ENCODE assay signal across 10 cellular contexts in the genomic region with DNA sequence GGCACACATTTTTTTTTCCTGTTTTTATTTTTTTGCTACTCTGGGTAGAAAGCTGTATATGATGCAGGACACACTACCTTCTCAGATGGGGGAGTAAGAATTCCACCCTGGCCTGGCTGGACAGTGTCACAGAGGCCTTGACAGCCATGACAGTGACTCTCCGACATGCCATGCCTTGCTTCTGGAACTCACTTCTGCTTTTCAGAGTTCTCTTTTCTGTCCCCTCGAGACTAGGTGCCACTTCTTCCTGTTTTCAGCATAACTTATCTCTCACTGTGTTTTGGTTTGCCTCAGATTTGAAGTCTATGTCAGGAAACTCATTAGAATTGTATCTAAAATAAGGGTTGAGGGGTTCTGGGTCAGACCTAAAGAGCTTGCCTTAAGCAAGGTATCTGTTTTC.
A peak's percentile ranks its signal among the peaks of the same experiment; 100 is the strongest.
DNase-seq lines count a peak whose midpoint lies in the region; ATAC-seq, FAIRE-seq and TF ChIP-seq lines count a peak whose summit lies in the region.
"Had no signal": no experiment of that assay in that cellular context is flagged by ENCODE, and none has a peak within 500 bp of the region (broad histone marks: within the 10 kb centered on the region; RNA-seq: fewer than 3 reads in every experiment).

No MANE protein-coding gene starts in this region.

- H3K4me3 ChIP-seq in K562 (no peak overlapping the region), neuronal stem cell (ENCODE audit: low read length in 2 of 2) (no peak overlapping the region)

- no peak overlapping the region for H3K4ac ChIP-seq in neuronal stem cell (ENCODE audit: low read length)

- H3K9me3 ChIP-seq in K562 (replicated peaks; ENCODE audit: control insufficient read depth, insufficient read depth, low read depth, low read length) (no peaks in the 10 kb centered on the region), neuronal stem cell (replicated peaks in 1 of 2; ENCODE audit: control insufficient read depth in 2 of 2, insufficient read depth in 1 of 2, low read depth in 1 of 2, low read length in 2 of 2) (peaks cover 0 to 25% of the 10 kb centered on the region in 2 donors)

- H3K27ac ChIP-seq in K562 (ENCODE audit: extremely low read depth, low read depth, low read length) (no peak overlapping the region), neuronal stem cell (replicated peaks; ENCODE audit: low read length) (no peak overlapping the region)

- H3K23ac ChIP-seq in neuronal stem cell (ENCODE audit: low read depth, low read length, poor library complexity) = no peak overlapping the region

- no peak for TF ChIP-seq CTCF in K562 (IDR thresholded peaks at IDR 0.05 in 2 of 3, conservative IDR thresholded peaks at IDR 0.05 in 1 of 3; ENCODE audit: insufficient read depth in 2 of 3, low read depth in 1 of 3, low read length in 3 of 3)

- H2AK5ac ChIP-seq in neuronal stem cell (ENCODE audit: low read depth, low read length) = no peak overlapping the region

- H2BK12ac ChIP-seq in neuronal stem cell (ENCODE audit: low read length) = no peak overlapping the region

- FAIRE-seq in GM12892 (lab: Jason Lieb, UNC) (peak; percentile 90), K562 (lab: Jason Lieb, UNC) (peak; percentile 51)

- H4K20me1 ChIP-seq in K562 (replicated peaks; ENCODE audit: control insufficient read depth, insufficient read depth, low read length) = peaks cover 9% of the 10 kb centered on the region; the same call in 1 of the 2 replicates

- H4K91ac ChIP-seq in neuronal stem cell (ENCODE audit: low read depth, low read length, poor library complexity) = no peak overlapping the region

- H4K8ac ChIP-seq in neuronal stem cell (ENCODE audit: low read depth, low read length) = no peak overlapping the region

- H2AFZ ChIP-seq in K562 (ENCODE audit: low read depth, low read length) = no peak overlapping the region
- no peak overlapping the region for H2AFZ ChIP-seq in neuronal stem cell (ENCODE audit: low read length)

- in situ Hi-C loops in K562 (cut with MboI) = no loop called here

- POLR2A ChIA-PET in K562 (lab: Yijun Ruan, JAX) = interaction anchor here (0.7 kb wide), 1 partner anchor 17 kb away, joined by 3 read pairs; no protein-coding TSS in a partner anchor

- TF ChIP-seq EP300 in K562 (IDR thresholded peaks at IDR 0.05; ENCODE audit: low read length) = no peak

- intact Hi-C loops in K562 (cut with micrococcal nuclease) = no loop called here

- H3K4me1 ChIP-seq in K562 (replicated peaks in 1 of 2; ENCODE audit: control insufficient read depth in 2 of 2, insufficient read depth in 2 of 2, low read length in 2 of 2) (no peaks in the 10 kb centered on the region; a peak in 1 of 5 replicates), neuronal stem cell (ENCODE audit: control insufficient read depth in 2 of 2, insufficient read depth in 1 of 2, low read depth in 1 of 2, low read length in 2 of 2) (no peaks in the 10 kb centered on the region)

- DNase-seq in GM12892 (ENCODE audit: insufficient read length) (no peak), K562 (ENCODE audit: extremely low read depth in 1 of 4, low spot score in 3 of 4) (no peak), NCI-H69 (lab: John Stamatoyannopoulos, UW) (no peak), neuronal stem cell (ENCODE audit: low spot score) (no peak), activated gamma-delta T cell (lab: John Stamatoyannopoulos, UW) (no peak), hypothalamus (lab: John Stamatoyannopoulos, UW) (no peak)
- DNase-seq: HCEC 1CT, NCI-H1436 treated with DMSO at 0.1 percent for 48 hours had no signal

- 0% methylated on average over 2 of the region's 2 CpGs for WGBS in K562 (ENCODE audit: insufficient coverage, low coverage, missing lambda C conversion rate)
- no CpG with 5 or more reads among the region's 2 CpGs for WGBS in neuronal stem cell (ENCODE audit: extremely low coverage in 2 of 2, insufficient read length in 2 of 2, insufficient replicate concordance in 1 of 2), 2 donors

- no peak overlapping the region for H2BK120ac ChIP-seq in neuronal stem cell (ENCODE audit: low read depth, low read length)

- CTCF ChIA-PET in K562 (lab: Yijun Ruan, JAX; ENCODE audit: low intra/inter-chr PET ratio) = no interaction called here

- H3K4me2 ChIP-seq in K562 (ENCODE audit: insufficient read depth, low read length) = no peak overlapping the region
- H3K4me2 ChIP-seq in neuronal stem cell (ENCODE audit: insufficient read depth, low read length, poor library complexity, severe bottlenecking) = no peak overlapping the region

- H3K79me2 ChIP-seq in K562 (ENCODE audit: control insufficient read depth, insufficient read depth, low read length) = no peaks in the 10 kb centered on the region

- no peak for TF ChIP-seq POLR2A in GM12892 (IDR thresholded peaks at IDR 0.05; ENCODE audit: low read depth, low read length)
- no peak for TF ChIP-seq POLR2A in K562 (conservative IDR thresholded peaks at IDR 0.05)

- TF ChIP-seq RAD21 in K562 (CRISPR knock-in tag; conservative IDR thresholded peaks at IDR 0.05 in 1 of 2, IDR thresholded peaks at IDR 0.05 in 1 of 2) = no peak

- H3K27me3 ChIP-seq in K562 (ENCODE audit: control insufficient read depth in 2 of 2, insufficient read depth in 2 of 2, low read length in 2 of 2) = peaks cover 3 to 57% of the 10 kb centered on the region in 2 experiments; a peak in 4 of 5 replicates
- peaks cover 0 to 39% (median 2%) of the 10 kb centered on the region in 3 experiments for H3K27me3 ChIP-seq in neuronal stem cell (ENCODE audit: control insufficient read depth in 3 of 3, insufficient read depth in 3 of 3, low read depth in 1 of 3, low read length in 3 of 3)

- no peak overlapping the region for H3K14ac ChIP-seq in neuronal stem cell (ENCODE audit: low read length)

- no peaks in the 10 kb centered on the region for H3K9me1 ChIP-seq in K562 (ENCODE audit: control insufficient read depth, insufficient read depth, low read length)

- H3K18ac ChIP-seq in neuronal stem cell (ENCODE audit: low read length) = no peak overlapping the region

- H2BK5ac ChIP-seq in neuronal stem cell (ENCODE audit: low read length) = no peak overlapping the region

- no peaks in the 10 kb centered on the region for H3K79me1 ChIP-seq in neuronal stem cell (ENCODE audit: low read depth, low read length)

- BruUV-seq in K562 (replicated peaks; lab: Mats Ljungman, UMichigan) = no TSS peak

- H3K9ac ChIP-seq in K562 (ENCODE audit: insufficient read depth in 1 of 2, low read depth in 2 of 2, low read length in 2 of 2) (no peak overlapping the region), neuronal stem cell (ENCODE audit: low read depth, low read length, poor library complexity) (no peak overlapping the region)

- H2BK15ac ChIP-seq in neuronal stem cell (ENCODE audit: low read length) = no peak overlapping the region

- H3K36me3 ChIP-seq in K562 (ENCODE audit: control insufficient read depth, insufficient read depth, low read length) = no peaks in the 10 kb centered on the region
- no peaks in the 10 kb centered on the region for H3K36me3 ChIP-seq in neuronal stem cell (replicated peaks in 1 of 2; ENCODE audit: control insufficient read depth in 2 of 2, insufficient read depth in 2 of 2, low read length in 2 of 2)

- ATAC-seq in GM21526 (IDR thresholded peaks at IDR 0.05; ENCODE audit: low FRiP score, unreplicated experiment) (peak; percentile 71), HG03520 (IDR thresholded peaks at IDR 0.05; ENCODE audit: unreplicated experiment) (peak; percentile 72), K562 (no peak)

TF ChIP-seq in K562, 482 proteins besides CTCF, POLR2A, EP300 and RAD21:
- TF ChIP-seq, protein P1, sequence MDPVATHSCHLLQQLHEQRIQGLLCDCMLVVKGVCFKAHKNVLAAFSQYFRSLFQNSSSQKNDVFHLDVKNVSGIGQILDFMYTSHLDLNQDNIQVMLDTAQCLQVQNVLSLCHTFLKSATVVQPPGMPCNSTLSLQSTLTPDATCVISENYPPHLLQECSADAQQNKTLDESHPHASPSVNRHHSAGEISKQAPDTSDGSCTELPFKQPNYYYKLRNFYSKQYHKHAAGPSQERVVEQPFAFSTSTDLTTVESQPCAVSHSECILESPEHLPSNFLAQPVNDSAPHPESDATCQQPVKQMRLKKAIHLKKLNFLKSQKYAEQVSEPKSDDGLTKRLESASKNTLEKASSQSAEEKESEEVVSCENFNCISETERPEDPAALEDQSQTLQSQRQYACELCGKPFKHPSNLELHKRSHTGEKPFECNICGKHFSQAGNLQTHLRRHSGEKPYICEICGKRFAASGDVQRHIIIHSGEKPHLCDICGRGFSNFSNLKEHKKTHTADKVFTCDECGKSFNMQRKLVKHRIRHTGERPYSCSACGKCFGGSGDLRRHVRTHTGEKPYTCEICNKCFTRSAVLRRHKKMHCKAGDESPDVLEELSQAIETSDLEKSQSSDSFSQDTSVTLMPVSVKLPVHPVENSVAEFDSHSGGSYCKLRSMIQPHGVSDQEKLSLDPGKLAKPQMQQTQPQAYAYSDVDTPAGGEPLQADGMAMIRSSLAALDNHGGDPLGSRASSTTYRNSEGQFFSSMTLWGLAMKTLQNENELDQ (CRISPR knock-in tag; IDR thresholded peaks at IDR 0.05; ENCODE audit: borderline replicate concordance) = no peak
- TF ChIP-seq SPI1 (IDR thresholded peaks at IDR 0.05; ENCODE audit: borderline replicate concordance, low read depth, low read length) = peak; percentile 97
TF ChIP-seq in K562: peak in this region for 1.
